Comparison of ENCODE assay signal across 25 cellular contexts in the genomic region with DNA sequence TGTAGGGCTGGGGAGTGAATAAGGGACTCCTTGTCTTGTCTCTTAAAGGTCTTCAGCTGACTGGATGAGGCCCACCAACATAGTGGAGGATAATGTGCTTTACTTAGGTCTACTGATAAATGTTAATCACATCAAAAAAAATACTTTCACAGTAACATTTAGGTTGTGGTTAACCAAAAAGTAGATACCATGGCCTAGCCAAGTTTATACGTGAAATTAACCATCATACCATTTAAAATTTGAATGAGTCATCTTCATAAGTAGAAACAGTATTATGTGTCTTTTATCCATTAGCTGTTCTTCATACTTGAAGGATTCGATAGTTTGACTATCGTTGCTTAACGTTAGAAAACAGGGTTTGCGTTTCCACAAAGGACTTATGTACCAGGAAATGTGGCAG.
"Had no signal": no experiment of that assay in that cellular context is flagged by ENCODE, and none has a peak within 500 bp of the region (broad histone marks: within the 10 kb centered on the region; RNA-seq: fewer than 3 reads in every experiment).

No MANE protein-coding gene starts in this region.

- H3K36me3 ChIP-seq: ovary had no signal

- H2AFZ ChIP-seq: hepatocyte, neural progenitor cell had no signal

- H3K27me3 ChIP-seq: esophagus muscularis mucosa, hepatocyte, neural progenitor cell, ovary, stomach had no signal

- H3K79me2 ChIP-seq: hepatocyte had no signal

- H3K27ac ChIP-seq: epithelial cell of prostate, esophagus muscularis mucosa, hepatocyte, neural progenitor cell, ovary, stomach, thoracic aorta had no signal

- H3K4me3 ChIP-seq: esophagus muscularis mucosa, hepatocyte, lung, neural progenitor cell, ovary, smooth muscle cell, stomach, thoracic aorta had no signal

- FAIRE-seq: colon had no signal

- H3K4me2 ChIP-seq: hepatocyte, neural progenitor cell, smooth muscle cell had no signal

- H3K4me1 ChIP-seq: neural progenitor cell, stomach had no signal

- H3K9ac ChIP-seq: neural progenitor cell had no signal

- DNase-seq: effector memory CD8-positive, alpha-beta T cell; foreskin melanocyte; head of caudate nucleus; left colon; left ventricle myocardium superior; mesenchymal stem cell; midbrain; nucleus accumbens; ovary; right cardiac atrium; stimulated activated CD4-positive, alpha-beta T cell treated with anti-CD3 and anti-CD28 coated beads, Interleukin-4, amount 100 ng/mL, for 1 hour; stimulated activated CD8-positive, alpha-beta memory T cell treated with anti-CD3 and anti-CD28 coated beads, Interleukin-4, amount 100 ng/mL, for 48 hours; stomach; substantia nigra; trophoblast cell had no signal

- H3K9me3 ChIP-seq: esophagus muscularis mucosa, ovary, stomach, thoracic aorta had no signal

- ATAC-seq: effector memory CD8-positive, alpha-beta T cell; left colon; left ventricle myocardium superior; natural killer cell treated with Interleukin-12 subunit alpha and Interleukin-12 subunit beta and Interleukin-15 and Interleukin-18, amount 100 ng/mL, for 72 hours; right cardiac atrium; stimulated activated effector memory CD8-positive, alpha-beta T cell treated with anti-CD3 and anti-CD28 coated beads, Interleukin-12 subunit alpha, Interleukin-12 subunit beta, amount 100 ng/mL, for 72 hours had no signal
